In genomic region chr5:102959055-102959454, GRCh38 we compare ENCODE assay signal across 9 cellular contexts.
DNase-seq lines count a peak whose midpoint lies in the region; ATAC-seq and TF ChIP-seq lines count a peak whose summit lies in the region.
"Had no signal": no experiment of that assay in that cellular context is flagged by ENCODE, and none has a peak within 500 bp of the region (broad histone marks: within the 10 kb centered on the region; RNA-seq: fewer than 3 reads in every experiment).

No MANE protein-coding gene starts in this region.

- H3K4me3 ChIP-seq in adrenal gland (no peak overlapping the region), GM23338 (no peak overlapping the region)

- no peak for TF ChIP-seq CTCF in adrenal gland (IDR thresholded peaks at IDR 0.05)
- no peak for TF ChIP-seq CTCF in activated CD8-positive, alpha-beta T cell treated with anti-CD3 and anti-CD28 coated beads for 36 hours (IDR thresholded peaks at IDR 0.05)
- no peak for TF ChIP-seq CTCF in GM23338 (conservative IDR thresholded peaks at IDR 0.05; ENCODE audit: low read depth in 2 of 2)

- H3K4me1 ChIP-seq in adrenal gland (replicated peaks in 1 of 2), result peaks cover 0 to 26% of the 10 kb centered on the region in 2 donors
- no peaks in the 10 kb centered on the region for H3K4me1 ChIP-seq in GM23338 (ENCODE audit: insufficient read depth)

- 17 to 42% (median 30%) methylated on average over 1 of the region's 1 CpG for WGBS in adrenal gland, 4 donors

- H3K27ac Mint-ChIP-seq in activated CD8-positive, alpha-beta T cell treated with anti-CD3 and anti-CD28 coated beads for 36 hours, result no peak overlapping the region
- no peak overlapping the region for H3K27ac Mint-ChIP-seq in GM23338
- no peak overlapping the region for H3K27ac Mint-ChIP-seq in activated naive CD4-positive, alpha-beta T cell treated with anti-CD3 and anti-CD28 coated beads, Interleukin-2, amount 10 ng/mL, durations not matched to agents 7 days and 5 days

- CTCF ChIA-PET in activated CD8-positive, alpha-beta T cell treated with anti-CD3 and anti-CD28 coated beads for 36 hours (lab: Charles Lee), result no interaction called here
- CTCF ChIA-PET in activated naive CD4-positive, alpha-beta T cell treated with anti-CD3 and anti-CD28 coated beads, Interleukin-2, amount 10 ng/mL, durations not matched to agents 7 days and 5 days (lab: Charles Lee), result no interaction called here

- H3K27me3 Mint-ChIP-seq in activated CD8-positive, alpha-beta T cell treated with anti-CD3 and anti-CD28 coated beads for 36 hours, result no peaks in the 10 kb centered on the region
- no peaks in the 10 kb centered on the region for H3K27me3 Mint-ChIP-seq in GM23338 (ENCODE audit: insufficient read depth, low read depth, poor library complexity)
- H3K27me3 Mint-ChIP-seq in activated naive CD4-positive, alpha-beta T cell treated with anti-CD3 and anti-CD28 coated beads, Interleukin-2, amount 10 ng/mL, durations not matched to agents 7 days and 5 days, result no peaks in the 10 kb centered on the region

- H3F3A ChIP-seq in GM23338 (replicated peaks; ENCODE audit: low read depth), result no peaks in the 10 kb centered on the region

- TF ChIP-seq POLR2A in adrenal gland (IDR thresholded peaks at IDR 0.05), result peak in 1 of 2 donors; percentile 62

- H3K27ac ChIP-seq in adrenal gland, result peak overlapping the region in 4 of 5 donors; percentile 59 to 74 (median 66)
- H3K27ac ChIP-seq in GM23338 (ENCODE audit: low read depth), result no peak overlapping the region

- POLR2A ChIA-PET in activated CD8-positive, alpha-beta T cell treated with anti-CD3 and anti-CD28 coated beads for 36 hours (lab: Charles Lee), result no interaction called here

- H3K36me3 Mint-ChIP-seq in activated CD8-positive, alpha-beta T cell treated with anti-CD3 and anti-CD28 coated beads for 36 hours (ENCODE audit: low read depth), result peaks cover 16% of the 10 kb centered on the region
- H3K36me3 Mint-ChIP-seq in GM23338 (ENCODE audit: low read depth), result no peaks in the 10 kb centered on the region
- H3K36me3 Mint-ChIP-seq in activated naive CD4-positive, alpha-beta T cell treated with anti-CD3 and anti-CD28 coated beads, Interleukin-2, amount 10 ng/mL, durations not matched to agents 7 days and 5 days, result peaks cover 4% of the 10 kb centered on the region

- no peak overlapping the region for H3K4me3 Mint-ChIP-seq in activated CD8-positive, alpha-beta T cell treated with anti-CD3 and anti-CD28 coated beads for 36 hours
- H3K4me3 Mint-ChIP-seq in GM23338, result no peak overlapping the region
- H3K4me3 Mint-ChIP-seq in activated naive CD4-positive, alpha-beta T cell treated with anti-CD3 and anti-CD28 coated beads, Interleukin-2, amount 10 ng/mL, durations not matched to agents 7 days and 5 days, result no peak overlapping the region

- H2AFZ ChIP-seq in GM23338, result no peak overlapping the region

- H3K9me3 Mint-ChIP-seq in activated CD8-positive, alpha-beta T cell treated with anti-CD3 and anti-CD28 coated beads for 36 hours, result no peaks in the 10 kb centered on the region
- H3K9me3 Mint-ChIP-seq in GM23338, result no peaks in the 10 kb centered on the region
- no peaks in the 10 kb centered on the region for H3K9me3 Mint-ChIP-seq in activated naive CD4-positive, alpha-beta T cell treated with anti-CD3 and anti-CD28 coated beads, Interleukin-2, amount 10 ng/mL, durations not matched to agents 7 days and 5 days

- H3K36me3 ChIP-seq in adrenal gland (replicated peaks in 1 of 2) (no peaks in the 10 kb centered on the region), GM23338 (ENCODE audit: insufficient read depth) (no peaks in the 10 kb centered on the region)

- intact Hi-C loops in adrenal gland (cut with DNase I), result no loop called here
- intact Hi-C loops in activated CD8-positive, alpha-beta T cell treated with anti-CD3 and anti-CD28 coated beads for 36 hours (cut with micrococcal nuclease), result no loop called here

- H4K20me1 ChIP-seq in GM23338 (replicated peaks; ENCODE audit: insufficient read depth), result no peaks in the 10 kb centered on the region

- DNase-seq in AG20443 (ENCODE audit: low spot score) (peak; percentile 61), adrenal gland (peak in 1 of 7 donors; percentile 18), iris pigment epithelial cell (ENCODE audit: low read depth) (peak; percentile 94), GM23338 (ENCODE audit: low spot score) (no peak)
- no peak for DNase-seq in activated CD8-positive, alpha-beta T cell treated with anti-CD3 and anti-CD28 coated beads for 36 hours
- DNase-seq in stimulated activated naive CD4-positive, alpha-beta T cell treated with Interleukin-2 at 50 U/mL for 16 hours (lab: John Stamatoyannopoulos, UW), result no peak
- no peak for DNase-seq in activated naive CD4-positive, alpha-beta T cell treated with anti-CD3 and anti-CD28 coated beads, Interleukin-2, amount 10 ng/mL, durations not matched to agents 7 days and 5 days
- DNase-seq: posterior cingulate gyrus had no signal

- ATAC-seq in HG02642 (IDR thresholded peaks at IDR 0.05; ENCODE audit: poor library complexity, unreplicated experiment), result peak; percentile 65
- ATAC-seq in activated CD8-positive, alpha-beta T cell treated with anti-CD3 and anti-CD28 coated beads for 36 hours, result no peak
- no peak for ATAC-seq in GM23338

- no peaks in the 10 kb centered on the region for H3K79me2 ChIP-seq in GM23338 (replicated peaks; ENCODE audit: insufficient read depth)

- H3K9me3 ChIP-seq in adrenal gland (replicated peaks in 1 of 3), result no peaks in the 10 kb centered on the region

- no peaks in the 10 kb centered on the region for H3K9me2 ChIP-seq in GM23338 (ENCODE audit: insufficient read depth)

- H3K4me2 ChIP-seq in GM23338, result no peak overlapping the region

- H3K27me3 ChIP-seq in adrenal gland (no peaks in the 10 kb centered on the region), GM23338 (ENCODE audit: insufficient read depth) (no peaks in the 10 kb centered on the region)

- no peaks in the 10 kb centered on the region for H3K4me1 Mint-ChIP-seq in activated CD8-positive, alpha-beta T cell treated with anti-CD3 and anti-CD28 coated beads for 36 hours (ENCODE audit: low read depth)
- no peaks in the 10 kb centered on the region for H3K4me1 Mint-ChIP-seq in GM23338
- H3K4me1 Mint-ChIP-seq in activated naive CD4-positive, alpha-beta T cell treated with anti-CD3 and anti-CD28 coated beads, Interleukin-2, amount 10 ng/mL, durations not matched to agents 7 days and 5 days, result no peaks in the 10 kb centered on the region

TF ChIP-seq in GM23338, 12 proteins besides CTCF, POLR2A, EP300 and RAD21 (continues in another document):
- no peak for TF ChIP-seq EZH2phosphoT487 (IDR thresholded peaks at IDR 0.05; ENCODE audit: unreplicated experiment)
- TF ChIP-seq EZH2 (IDR thresholded peaks at IDR 0.05; ENCODE audit: low read depth, unreplicated experiment), result no peak
- TF ChIP-seq CREB1 (CRISPR knock-in tag; IDR thresholded peaks at IDR 0.05; ENCODE audit: low read depth), result no peak
- TF ChIP-seq ZNF114 (CRISPR knock-in tag; IDR thresholded peaks at IDR 0.05), result no peak
- no peak for TF ChIP-seq STAT1 (IDR thresholded peaks at IDR 0.05; ENCODE audit: unreplicated experiment)

Comparison
In these comparisons a context has a peak if more than half of its experiments do, and no peak if none do; other contexts are left out.
1. DNase-seq: peak in AG20443 (single experiment) and iris pigment epithelial cell (single experiment); none in activated CD8-positive, alpha-beta T cell treated with anti-CD3 and anti-CD28 coated beads for 36 hours (single experiment), GM23338 (single experiment), stimulated activated naive CD4-positive, alpha-beta T cell treated with Interleukin-2 at 50 U/mL for 16 hours (single experiment) and activated naive CD4-positive, alpha-beta T cell treated with anti-CD3 and anti-CD28 coated beads, Interleukin-2, amount 10 ng/mL, durations not matched to agents 7 days and 5 days (single experiment).